In the genomic region with DNA sequence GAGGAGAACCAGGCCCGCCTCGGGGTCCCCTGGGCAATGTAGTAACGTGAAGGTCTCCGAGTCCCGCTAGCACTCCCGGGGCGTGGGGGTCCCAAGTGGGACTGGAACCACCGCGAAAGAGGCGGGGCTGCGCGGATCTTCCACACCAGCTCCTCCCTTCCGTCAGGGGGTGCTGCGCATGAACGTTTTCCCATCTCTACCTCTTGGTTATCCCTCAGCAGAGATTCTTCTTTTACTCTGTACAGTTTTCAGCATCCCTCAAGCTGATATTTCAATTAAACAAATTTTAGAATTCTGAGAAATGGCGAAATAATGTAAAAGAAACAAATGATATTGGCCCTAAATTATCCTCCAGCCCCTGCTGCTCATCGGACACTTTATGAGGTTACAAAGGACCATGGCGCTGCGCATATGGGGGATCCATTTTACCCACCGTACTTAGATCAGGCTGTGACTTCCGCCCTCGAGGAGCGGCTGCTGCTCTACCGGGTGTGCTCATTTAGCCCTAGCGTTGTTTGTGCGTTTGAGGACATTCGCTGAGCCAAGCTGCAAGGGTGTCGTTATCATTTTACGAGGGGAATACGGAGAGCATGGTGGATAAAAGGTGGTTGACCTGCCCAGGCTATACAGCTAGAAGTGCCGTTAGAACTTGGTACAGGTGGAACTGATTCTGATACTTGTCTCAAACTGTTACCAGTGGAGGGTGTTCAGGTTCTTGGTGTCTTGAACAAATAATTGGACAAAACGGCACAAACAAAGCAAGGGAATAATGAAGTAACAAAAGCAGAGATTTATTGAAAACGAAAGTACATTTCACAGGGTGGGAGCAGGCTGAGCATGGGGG, we compare ENCODE assay signal across 8 cellular contexts.
DNase-seq lines count a peak whose midpoint lies in the region; ATAC-seq, FAIRE-seq and TF ChIP-seq lines count a peak whose summit lies in the region.

No MANE protein-coding gene starts in this region.

- intact Hi-C loops in kidney (cut with DNase I), result no loop called here

- DNase-seq in AG08395 (ENCODE audit: low spot score) (peak; percentile 84), NCI-H2227 (lab: John Stamatoyannopoulos, UW; ENCODE audit: unreplicated experiment) (peak; percentile 95), cerebellar cortex (ENCODE audit: low spot score) (peak; percentile 94), kidney (peak; percentile 91)
- DNase-seq in activated CD4-positive, CD25-positive, alpha-beta regulatory T cell treated with anti-CD3 and anti-CD28 coated beads, Interleukin-2, amount 50 U/mL, for 16 hours (ENCODE audit: low read depth, low spot score), result peak; percentile 60
- DNase-seq in stimulated activated CD4-positive, alpha-beta T cell treated with anti-CD3 and anti-CD28 coated beads, Interleukin-15, amount 100 ng/mL, for 1 hour (ENCODE audit: low read depth in 1 of 2, low spot score in 1 of 2), result peak; percentile 51 to 56

- FAIRE-seq in kidney (lab: Jason Lieb, UNC), result peak; percentile 3

- H3K27ac ChIP-seq in kidney (ENCODE audit: low read depth in 2 of 2, low read length in 2 of 2), result peak overlapping the region; percentile 88 to 92

- peak overlapping the region; percentile 58 to 82 for H3K9ac ChIP-seq in kidney (ENCODE audit: low read length in 2 of 2)

- ATAC-seq in GM18907 (IDR thresholded peaks at IDR 0.05; ENCODE audit: unreplicated experiment) (peak; percentile 90), HG03139 (IDR thresholded peaks at IDR 0.05; ENCODE audit: unreplicated experiment) (peak; percentile 83)

- no peaks in the 10 kb centered on the region for H3K36me3 ChIP-seq in kidney (ENCODE audit: control insufficient read depth in 1 of 2, insufficient read depth in 2 of 2, low read length in 2 of 2)

- H3K4me3 ChIP-seq in kidney (ENCODE audit: low read length in 2 of 2), result peak overlapping the region; percentile 82 to 88

- peaks cover 2 to 4% of the 10 kb centered on the region in 2 donors for H3K4me1 ChIP-seq in kidney (ENCODE audit: control insufficient read depth in 1 of 2, insufficient read depth in 1 of 2, low read depth in 1 of 2, low read length in 2 of 2)

- no peak for TF ChIP-seq CTCF in kidney (IDR thresholded peaks at IDR 0.05; ENCODE audit: borderline replicate concordance, extremely low read depth, insufficient read depth)

- H3K9me3 ChIP-seq in kidney (ENCODE audit: control insufficient read depth in 1 of 2, low read length in 2 of 2), result no peaks in the 10 kb centered on the region

Comparison
In these comparisons a context has a peak if more than half of its experiments do, and no peak if none do; other contexts are left out.
1. Peak in every context shown above with its lines: DNase-seq, ATAC-seq, H3K4me3 ChIP-seq and H3K27ac ChIP-seq.